ENCODE assay signal across 8 cellular contexts in the genomic region with DNA sequence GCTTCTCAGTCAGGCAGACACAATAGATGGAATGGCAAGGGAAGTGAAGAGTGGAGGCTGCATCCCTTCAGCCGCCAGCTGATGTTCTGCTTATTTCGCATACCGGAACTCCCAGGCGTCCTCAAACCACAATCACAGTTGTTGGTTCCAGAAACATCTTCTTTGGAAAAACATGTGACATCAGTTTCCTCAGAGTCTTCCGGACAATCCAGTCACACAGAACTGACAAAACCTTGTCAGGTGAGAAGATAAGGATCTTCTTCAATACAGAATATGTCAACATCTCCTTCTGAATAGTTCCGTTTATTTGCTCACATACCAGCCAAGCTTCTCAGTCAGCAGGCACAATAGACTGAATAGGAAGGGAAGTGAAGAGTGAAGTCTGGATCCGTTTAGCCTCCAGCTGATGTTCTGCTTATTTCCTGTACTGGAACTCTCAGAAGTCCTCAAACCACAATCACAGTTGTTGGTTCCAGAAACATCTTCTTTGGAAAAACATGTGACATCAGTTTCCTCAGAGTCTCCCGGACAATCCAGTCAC. TPM values are rescaled to one million over a fixed set of nuclear protein-coding genes. Genes with fewer than 3 reads are reported as not detected.
A peak's percentile ranks its signal among the peaks of the same experiment; 100 is the strongest.
DNase-seq lines count a peak whose midpoint lies in the region; ATAC-seq and TF ChIP-seq lines count a peak whose summit lies in the region.

No MANE protein-coding gene starts in this region.

- H3K9me3 Mint-ChIP-seq in activated naive CD4-positive, alpha-beta T cell treated with anti-CD3 and anti-CD28 coated beads for 36 hours: peaks cover 28% of the 10 kb centered on the region
- peaks cover 11% of the 10 kb centered on the region for H3K9me3 Mint-ChIP-seq in activated naive CD8-positive, alpha-beta T cell treated with anti-CD3 and anti-CD28 coated beads, Interleukin-2, amount 10 ng/mL, durations not matched to agents 7 days and 5 days

- DNase-seq in activated naive CD4-positive, alpha-beta T cell treated with anti-CD3 and anti-CD28 coated beads for 36 hours: no peak
- DNase-seq in activated naive CD4-positive, alpha-beta T cell treated with anti-CD3 and anti-CD28 coated beads, Interleukin-2, amount 50 U/mL, for 16 hours: no peak
- DNase-seq in activated naive CD8-positive, alpha-beta T cell treated with anti-CD3 and anti-CD28 coated beads, Interleukin-2, amount 10 ng/mL, durations not matched to agents 7 days and 5 days: no peak
- DNase-seq in upper lobe of right lung (no peak), NCI-H2081 treated with DMSO at 0.1 percent for 48 hours (lab: John Stamatoyannopoulos, UW) (no peak)
- DNase-seq in stimulated activated CD8-positive, alpha-beta memory T cell treated with anti-CD3 and anti-CD28 coated beads, Interleukin-4, amount 100 ng/mL, for 48 hours: no peak

- peaks cover 50% of the 10 kb centered on the region for H3K4me1 ChIP-seq in upper lobe of right lung

- peaks cover 44% of the 10 kb centered on the region for H3K4me1 Mint-ChIP-seq in activated naive CD4-positive, alpha-beta T cell treated with anti-CD3 and anti-CD28 coated beads for 36 hours (ENCODE audit: low read depth)
- peaks cover 51% of the 10 kb centered on the region for H3K4me1 Mint-ChIP-seq in activated naive CD8-positive, alpha-beta T cell treated with anti-CD3 and anti-CD28 coated beads, Interleukin-2, amount 10 ng/mL, durations not matched to agents 7 days and 5 days

- POLR2A ChIA-PET in activated naive CD8-positive, alpha-beta T cell treated with anti-CD3 and anti-CD28 coated beads, Interleukin-2, amount 10 ng/mL, durations not matched to agents 7 days and 5 days (lab: Charles Lee): interaction anchor here (0.5 to 4.2 kb wide), 19 partner anchors 9 to 603 kb away, joined by 3 to 39 read pairs (median 5); partner anchors contain the start of genes CEACAM21, DMAC2 and HNRNPUL1

- peak overlapping the region; percentile 78 for H3K4me3 Mint-ChIP-seq in activated naive CD4-positive, alpha-beta T cell treated with anti-CD3 and anti-CD28 coated beads for 36 hours
- H3K4me3 Mint-ChIP-seq in activated naive CD8-positive, alpha-beta T cell treated with anti-CD3 and anti-CD28 coated beads, Interleukin-2, amount 10 ng/mL, durations not matched to agents 7 days and 5 days: peak overlapping the region; percentile 79

- H3K36me3 ChIP-seq in upper lobe of right lung: no peaks in the 10 kb centered on the region

- intact Hi-C loops in activated naive CD4-positive, alpha-beta T cell treated with anti-CD3 and anti-CD28 coated beads for 36 hours (cut with micrococcal nuclease): loop anchor here (1.0 to 5.0 kb wide), 2 partner anchors 10 to 269 kb away; partner anchors contain the start of gene HNRNPUL1
- intact Hi-C loops in upper lobe of right lung (cut with DNase I): no loop called here

- H3K27ac Mint-ChIP-seq in activated naive CD4-positive, alpha-beta T cell treated with anti-CD3 and anti-CD28 coated beads for 36 hours: peak overlapping the region; percentile 90
- H3K27ac Mint-ChIP-seq in activated naive CD8-positive, alpha-beta T cell treated with anti-CD3 and anti-CD28 coated beads, Interleukin-2, amount 10 ng/mL, durations not matched to agents 7 days and 5 days: no peak overlapping the region

- no peaks in the 10 kb centered on the region for H3K9me3 ChIP-seq in upper lobe of right lung

- no peak for ATAC-seq in activated naive CD8-positive, alpha-beta T cell treated with anti-CD3 and anti-CD28 coated beads, Interleukin-2, amount 10 ng/mL, durations not matched to agents 7 days and 5 days (ENCODE audit: low read depth)
- ATAC-seq in upper lobe of right lung (peak; percentile 68), GM21447 (IDR thresholded peaks at IDR 0.05; ENCODE audit: unreplicated experiment) (no peak)

- H3K27me3 Mint-ChIP-seq in activated naive CD4-positive, alpha-beta T cell treated with anti-CD3 and anti-CD28 coated beads for 36 hours (ENCODE audit: low read depth): no peaks in the 10 kb centered on the region
- H3K27me3 Mint-ChIP-seq in activated naive CD8-positive, alpha-beta T cell treated with anti-CD3 and anti-CD28 coated beads, Interleukin-2, amount 10 ng/mL, durations not matched to agents 7 days and 5 days: peaks cover 5% of the 10 kb centered on the region

- H3K36me3 Mint-ChIP-seq in activated naive CD4-positive, alpha-beta T cell treated with anti-CD3 and anti-CD28 coated beads for 36 hours (ENCODE audit: low read depth): peaks cover 17% of the 10 kb centered on the region
- peaks cover 18% of the 10 kb centered on the region for H3K36me3 Mint-ChIP-seq in activated naive CD8-positive, alpha-beta T cell treated with anti-CD3 and anti-CD28 coated beads, Interleukin-2, amount 10 ng/mL, durations not matched to agents 7 days and 5 days

- peaks cover 2% of the 10 kb centered on the region for H3K27me3 ChIP-seq in layer of hippocampus (ENCODE audit: control insufficient read depth, insufficient read depth, low read length)
- H3K27me3 ChIP-seq in upper lobe of right lung: peaks cover 5% of the 10 kb centered on the region

- H3K27ac ChIP-seq in layer of hippocampus (ENCODE audit: low read depth, low read length) (peak overlapping the region; percentile 74), upper lobe of right lung (peak overlapping the region; percentile 85)

- peak overlapping the region; percentile 39 for H3K4me3 ChIP-seq in upper lobe of right lung

- CTCF ChIA-PET in activated naive CD4-positive, alpha-beta T cell treated with anti-CD3 and anti-CD28 coated beads for 36 hours (lab: Charles Lee): interaction anchor here (0.6 to 3.2 kb wide), 7 partner anchors 22 to 116 kb away, joined by 3 to 16 read pairs (median 6); no protein-coding TSS in a partner anchor

- no peak for TF ChIP-seq CTCF in upper lobe of right lung (IDR thresholded peaks at IDR 0.05)

RNA-seq across cellular contexts. Expression of gene CEACAM21, which starts 45.1 kb away (rescaled TPM):
- total RNA-seq in activated naive CD4-positive, alpha-beta T cell treated with anti-CD3 and anti-CD28 coated beads for 36 hours: 10 to 100 TPM; 32.2 to 33.6 TPM
- total RNA-seq in activated naive CD8-positive, alpha-beta T cell treated with anti-CD3 and anti-CD28 coated beads, Interleukin-2, amount 10 ng/mL, durations not matched to agents 7 days and 5 days: 10 to 100 TPM; 75.4 to 75.5 TPM
- 16.3 TPM for total RNA-seq in upper lobe of right lung
